ENCODE assay signal across 15 cellular contexts in genomic region chr1:176183618-176184017, GRCh38. TPM values are rescaled to one million over a fixed set of nuclear protein-coding genes. Genes with fewer than 3 reads are reported as not detected.
DNase-seq lines count a peak whose midpoint lies in the region; ATAC-seq and TF ChIP-seq lines count a peak whose summit lies in the region.
"Had no signal": no experiment of that assay in that cellular context is flagged by ENCODE, and none has a peak within 500 bp of the region (broad histone marks: within the 10 kb centered on the region; RNA-seq: fewer than 3 reads in every experiment).

No MANE protein-coding gene starts in this region.

- H3K79me1 ChIP-seq in mesendoderm (ENCODE audit: low read length) = peaks cover 2% of the 10 kb centered on the region

- no peak overlapping the region for H3K56ac ChIP-seq in mesendoderm (ENCODE audit: low read length)

- H3K4me3 ChIP-seq in mesendoderm (ENCODE audit: low read length) (no peak overlapping the region), endodermal cell (ENCODE audit: low read length) (no peak overlapping the region)

- H3K9me3 ChIP-seq in endodermal cell (ENCODE audit: control insufficient read depth, low read length) = no peaks in the 10 kb centered on the region

- peaks cover 24% of the 10 kb centered on the region for H3K79me2 ChIP-seq in mesendoderm (ENCODE audit: control insufficient read depth, insufficient read depth, low read length)

- H2BK5ac ChIP-seq in mesendoderm (ENCODE audit: low read length) = no peak overlapping the region

- H3K4me1 ChIP-seq in mesendoderm (ENCODE audit: control insufficient read depth, low read depth, low read length) = no peaks in the 10 kb centered on the region
- no peaks in the 10 kb centered on the region for H3K4me1 ChIP-seq in endodermal cell (ENCODE audit: control insufficient read depth, insufficient read depth, low read length)

- H3K27ac Mint-ChIP-seq in endodermal cell = no peak overlapping the region
- H3K27ac Mint-ChIP-seq: natural killer cell had no signal

- peak; percentile 77 to 83 for ATAC-seq in activated CD4-positive, CD25-positive, alpha-beta regulatory T cell treated with anti-CD3 and anti-CD28 coated beads, Interleukin-2, amount 50 U/mL, for 24 hours
- ATAC-seq in GM21737 (IDR thresholded peaks at IDR 0.05; ENCODE audit: unreplicated experiment) (peak; percentile 57), HG03575 (IDR thresholded peaks at IDR 0.05; ENCODE audit: extremely low read depth, insufficient number of reproducible peaks, low FRiP score, unreplicated experiment) (peak; percentile 54)
- ATAC-seq: natural killer cell had no signal

- no peak overlapping the region for H3K4me2 ChIP-seq in mesendoderm (ENCODE audit: low read length)

- H3K27me3 ChIP-seq in mesendoderm (ENCODE audit: insufficient read depth, low read length, poor library complexity) (no peaks in the 10 kb centered on the region), endodermal cell (ENCODE audit: control insufficient read depth, insufficient read depth, low read length, poor library complexity, severe bottlenecking) (no peaks in the 10 kb centered on the region)

- H3K36me3 Mint-ChIP-seq in endodermal cell (ENCODE audit: low read depth) = peaks cover 28% of the 10 kb centered on the region
- H3K36me3 Mint-ChIP-seq: natural killer cell had no signal

- no peak for DNase-seq in activated CD4-positive, CD25-positive, alpha-beta regulatory T cell treated with anti-CD3 and anti-CD28 coated beads, Interleukin-2, amount 50 U/mL, for 72 hours
- DNase-seq in kidney tubule cell (ENCODE audit: low spot score) (peak; percentile 6), mesendoderm (no peak), mucosa of gallbladder (ENCODE audit: low spot score) (no peak), endodermal cell (no peak)
- DNase-seq: activated effector memory CD4-positive, alpha-beta T cell treated with anti-CD3 and anti-CD28 coated beads, Interleukin-2, amount 50 U/mL, for 16 hours; cerebellar nuclear complex; DMS153; natural killer cell; NCI-H1694 treated with DMSO at 0.1 percent for 48 hours; OCI-M1 had no signal

- H3K23ac ChIP-seq in mesendoderm (ENCODE audit: low read length) = no peak overlapping the region

- no peak overlapping the region for H2AK5ac ChIP-seq in mesendoderm (ENCODE audit: low read length)

- no CpG with 5 or more reads among the region's 3 CpGs for WGBS in mesendoderm (ENCODE audit: extremely low coverage, insufficient coverage, low lambda C conversion rate)
- 97% methylated on average over 2 of the region's 3 CpGs; no CpG with 5 or more reads in 1 of the 2 experiments for WGBS in endodermal cell (ENCODE audit: insufficient coverage in 1 of 2, insufficient read length in 1 of 2), 2 experiments

- no peak overlapping the region for H3K27ac ChIP-seq in mesendoderm (ENCODE audit: low read depth, low read length)
- no peak overlapping the region for H3K27ac ChIP-seq in endodermal cell (ENCODE audit: low read depth, low read length)
- H3K27ac ChIP-seq: 22Rv1 had no signal

- TF ChIP-seq CTCF in endodermal cell (conservative IDR thresholded peaks at IDR 0.05) = no peak

- no peaks in the 10 kb centered on the region for H3K36me3 ChIP-seq in mesendoderm (ENCODE audit: control insufficient read depth, insufficient read depth, low read length)
- H3K36me3 ChIP-seq in endodermal cell (ENCODE audit: control insufficient read depth, insufficient read depth, low read length) = peaks cover 34% of the 10 kb centered on the region

- H3K18ac ChIP-seq in mesendoderm (ENCODE audit: low read length) = no peak overlapping the region

- H3K4me1 Mint-ChIP-seq in endodermal cell = peaks cover 34% of the 10 kb centered on the region

- no peak overlapping the region for H3K4me3 Mint-ChIP-seq in endodermal cell
- H3K4me3 Mint-ChIP-seq: natural killer cell had no signal

- no peak overlapping the region for H4K5ac ChIP-seq in mesendoderm (ENCODE audit: low read length)

- no peak overlapping the region for H3K4ac ChIP-seq in mesendoderm (ENCODE audit: low read depth, low read length)

- no peaks in the 10 kb centered on the region for H3K27me3 Mint-ChIP-seq in endodermal cell (ENCODE audit: insufficient read depth)

- no peaks in the 10 kb centered on the region for H3K9me3 Mint-ChIP-seq in endodermal cell
- H3K9me3 Mint-ChIP-seq: natural killer cell had no signal

- no peak overlapping the region for H4K8ac ChIP-seq in mesendoderm (ENCODE audit: low read depth, low read length)

- H3K9ac ChIP-seq in mesendoderm (ENCODE audit: low read length) (no peak overlapping the region), endodermal cell (ENCODE audit: extremely low read depth, low read length, poor library complexity, severe bottlenecking) (no peak overlapping the region)

- H2BK15ac ChIP-seq in mesendoderm (replicated peaks; ENCODE audit: low read depth) = no peak overlapping the region

- H2BK120ac ChIP-seq in mesendoderm (ENCODE audit: low read depth, low read length) = no peak overlapping the region

RNA-seq across cellular contexts. Expression of gene COP1, which starts 23.5 kb away (rescaled TPM):
- 25.8 TPM for polyA plus RNA-seq in mesendoderm (2013, experiment 1 of 2)
- polyA plus RNA-seq in mesendoderm (2013, experiment 2 of 2) = 24.7 TPM
- total RNA-seq in mucosa of gallbladder (40.9 TPM), endodermal cell (10 to 100 TPM; 70.1 to 70.6 TPM)
- polyA plus RNA-seq in endodermal cell (2013, experiment 1 of 2) = 49.2 TPM
- 48.9 TPM for polyA plus RNA-seq in endodermal cell (2013, experiment 2 of 2)
